Comparison of ENCODE assay signal across 10 cellular contexts in the genomic region with DNA sequence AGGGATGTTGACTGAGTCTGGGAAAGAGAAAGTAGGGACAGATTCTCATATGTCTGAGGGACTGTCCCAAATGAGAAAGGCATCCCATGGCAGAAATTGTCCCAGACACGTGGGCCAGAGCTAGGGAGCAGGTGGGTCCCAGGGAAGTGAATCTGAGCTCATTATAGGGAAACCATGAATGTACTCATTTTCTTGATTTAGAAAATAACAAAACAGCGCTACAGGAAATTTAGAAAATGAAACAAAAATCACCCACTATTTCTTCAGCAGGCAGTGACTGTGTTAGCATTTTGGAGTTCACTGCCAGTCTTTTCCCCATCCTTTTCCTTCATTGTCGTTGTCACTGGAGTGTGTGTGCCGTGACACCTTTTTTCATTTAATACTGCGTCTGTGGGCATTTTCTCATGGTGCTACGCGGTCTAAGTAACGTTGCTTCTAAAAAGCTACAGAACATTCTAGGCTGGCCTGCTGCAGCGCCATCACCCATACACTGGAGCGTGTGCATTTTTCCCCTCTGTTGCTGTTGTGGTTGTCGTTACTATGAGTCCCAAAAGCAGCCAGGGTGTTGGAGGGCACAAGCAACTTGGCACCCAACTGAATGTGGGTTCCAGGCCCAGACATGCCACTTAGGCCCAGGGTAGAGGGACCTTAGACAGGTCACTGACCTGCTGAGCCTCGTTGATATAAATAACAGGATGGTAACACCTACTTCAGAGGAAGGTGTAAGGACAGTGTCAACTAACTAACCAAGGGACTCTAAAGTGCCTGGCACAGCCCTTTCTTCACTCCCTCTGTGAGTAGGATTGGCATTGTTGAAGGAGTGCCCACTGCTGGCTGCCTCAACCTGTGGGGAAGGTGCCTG. TPM values are rescaled to one million over a fixed set of nuclear protein-coding genes. Genes with fewer than 3 reads are reported as not detected.
DNase-seq lines count a peak whose midpoint lies in the region; ATAC-seq and TF ChIP-seq lines count a peak whose summit lies in the region.
"Had no signal": no experiment of that assay in that cellular context is flagged by ENCODE, and none has a peak within 500 bp of the region (broad histone marks: within the 10 kb centered on the region; RNA-seq: fewer than 3 reads in every experiment).

No MANE protein-coding gene starts in this region.

- H3K9ac ChIP-seq in OCI-LY3 (ENCODE audit: low read length) = peak overlapping the region; percentile 100
- no peak overlapping the region; the same call in 1 of the 2 replicates for H3K9ac ChIP-seq in GM23248

- H3K4me2 ChIP-seq in OCI-LY3 (ENCODE audit: low read length) (peak overlapping the region; percentile 100), GM23248 (ENCODE audit: unreplicated experiment) (no peak overlapping the region)

- peak overlapping the region; percentile 80 to 82 for H3K4me3 Mint-ChIP-seq in effector memory CD8-positive, alpha-beta T cell
- peak overlapping the region; percentile 14 for H3K4me3 Mint-ChIP-seq in progenitor cell of endocrine pancreas (ENCODE audit: low read depth)

- no peaks in the 10 kb centered on the region for H3K9me3 Mint-ChIP-seq in effector memory CD8-positive, alpha-beta T cell
- no peaks in the 10 kb centered on the region for H3K9me3 Mint-ChIP-seq in progenitor cell of endocrine pancreas (ENCODE audit: low read depth)

- H3K79me2 ChIP-seq in OCI-LY3 (ENCODE audit: low read length) (peaks cover 99% of the 10 kb centered on the region), GM23248 (ENCODE audit: insufficient read depth) (peaks cover 78% of the 10 kb centered on the region)

- peak; percentile 2 for ATAC-seq in effector memory CD8-positive, alpha-beta T cell (replicated peaks)

- no peaks in the 10 kb centered on the region; the same call in 1 of the 2 replicates for H3K9me3 ChIP-seq in OCI-LY3 (ENCODE audit: insufficient read depth, low read length)
- no peaks in the 10 kb centered on the region for H3K9me3 ChIP-seq in GM23248 (ENCODE audit: low read depth)

- H3K9me2 ChIP-seq in GM23248 (ENCODE audit: insufficient read depth) = no peaks in the 10 kb centered on the region

- H3K27me3 ChIP-seq in GM06990 (replicated peaks; ENCODE audit: control insufficient read depth, insufficient read depth, low read length) (no peaks in the 10 kb centered on the region), OCI-LY3 (ENCODE audit: low read depth, low read length) (no peaks in the 10 kb centered on the region), GM23248 (replicated peaks; ENCODE audit: insufficient read depth) (no peaks in the 10 kb centered on the region)

- H3K36me3 ChIP-seq in GM06990 (ENCODE audit: control insufficient read depth, insufficient read depth, low read length) = peaks cover 14% of the 10 kb centered on the region
- peaks cover 58% of the 10 kb centered on the region for H3K36me3 ChIP-seq in OCI-LY3 (replicated peaks; ENCODE audit: low read depth, low read length)
- no peaks in the 10 kb centered on the region for H3K36me3 ChIP-seq in GM23248 (ENCODE audit: low read depth)

- H3K4me1 Mint-ChIP-seq in effector memory CD8-positive, alpha-beta T cell (ENCODE audit: low read depth in 2 of 2) = peaks cover 75 to 83% of the 10 kb centered on the region in 2 donors
- peaks cover 32% of the 10 kb centered on the region for H3K4me1 Mint-ChIP-seq in progenitor cell of endocrine pancreas (ENCODE audit: low read depth)

- H4K20me1 ChIP-seq in OCI-LY3 (ENCODE audit: insufficient read depth, low read length) = no peaks in the 10 kb centered on the region
- no peaks in the 10 kb centered on the region; the same call in 1 of the 2 replicates for H4K20me1 ChIP-seq in GM23248 (ENCODE audit: insufficient read depth)

- H3K4me3 ChIP-seq in GM06990 (replicated peaks; ENCODE audit: low read depth, low read length) (peak overlapping the region; percentile 98), OCI-LY3 (ENCODE audit: low read length) (peak overlapping the region; percentile 93), GM23248 (no peak overlapping the region)

- 79 to 87% methylated on average over 12 of the region's 12 CpGs for WGBS in GM23248 (ENCODE audit: low coverage in 1 of 2, low lambda C conversion rate in 2 of 2, missing lambda C conversion rate in 2 of 2), 2 experiments

- H2AFZ ChIP-seq in OCI-LY3 (ENCODE audit: low read depth, low read length) (no peak overlapping the region), GM23248 (no peak overlapping the region)

- peak overlapping the region; percentile 82 to 90 for H3K27ac Mint-ChIP-seq in effector memory CD8-positive, alpha-beta T cell
- H3K27ac Mint-ChIP-seq in progenitor cell of endocrine pancreas = no peak overlapping the region

- in situ Hi-C loops in GM23248 (cut with MboI) = no loop called here

- H3K36me3 Mint-ChIP-seq in effector memory CD8-positive, alpha-beta T cell (ENCODE audit: insufficient read depth) = peaks cover 87% of the 10 kb centered on the region
- H3K36me3 Mint-ChIP-seq in progenitor cell of endocrine pancreas (ENCODE audit: insufficient read depth) = no peaks in the 10 kb centered on the region

- DNase-seq in GM06990 (ENCODE audit: extremely low read depth, insufficient read length) (no peak), progenitor cell of endocrine pancreas (ENCODE audit: low spot score, unreplicated experiment) (no peak), GM23248 (no peak), DMS153 (lab: John Stamatoyannopoulos, UW) (no peak), AG08396 (ENCODE audit: low spot score) (no peak), COLO829 (ENCODE audit: low spot score) (no peak)
- no peak for DNase-seq in effector memory CD8-positive, alpha-beta T cell
- DNase-seq: NCI-H1105 treated with DMSO at 0.1 percent for 48 hours had no signal

- H3K4me1 ChIP-seq in OCI-LY3 (ENCODE audit: low read length) = peaks cover 79% of the 10 kb centered on the region
- H3K4me1 ChIP-seq in GM23248 (ENCODE audit: insufficient read depth) = peaks cover 33% of the 10 kb centered on the region

- H3K27ac ChIP-seq in OCI-LY3 (ENCODE audit: low read length) = peak overlapping the region; percentile 97
- no peak overlapping the region for H3K27ac ChIP-seq in GM23248

- TF ChIP-seq CTCF in GM06990 (IDR thresholded peaks at IDR 0.05; ENCODE audit: insufficient read depth, low read length, poor library complexity, severe bottlenecking) (peak; percentile 6), OCI-LY3 (IDR thresholded peaks at IDR 0.05; ENCODE audit: low read depth, low read length) (no peak; the same call in 1 of the 2 replicates), progenitor cell of endocrine pancreas (IDR thresholded peaks at IDR 0.05; ENCODE audit: unreplicated experiment) (no peak)

- no peaks in the 10 kb centered on the region for H3K27me3 Mint-ChIP-seq in effector memory CD8-positive, alpha-beta T cell
- H3K27me3 Mint-ChIP-seq in progenitor cell of endocrine pancreas = peaks cover 10% of the 10 kb centered on the region

- H3F3A ChIP-seq in GM23248 (ENCODE audit: insufficient read depth) = no peaks in the 10 kb centered on the region

RNA-seq across cellular contexts. Expression of a gene that starts 3.2 kb away (rescaled TPM):
- 70.9 and 72.4 TPM in 2 replicates for total RNA-seq in progenitor cell of endocrine pancreas
- total RNA-seq in GM23248 (2014; rRNA removed; shearing (Covaris generic)) = 18.0 and 21.0 TPM in 2 replicates
- 11.0 and 12.0 TPM in 2 replicates for polyA plus RNA-seq in GM23248 (2016; fragmentation: Nextera tagmentation; extraction: Ambion mirVana)

RNA-seq across cellular contexts. Expression of a gene that starts 27.6 kb away (rescaled TPM):
- not detected in 2 replicates for total RNA-seq in progenitor cell of endocrine pancreas
- not detected in 2 replicates for total RNA-seq in GM23248 (2014; rRNA removed; shearing (Covaris generic))
- polyA plus RNA-seq in GM23248 (2016; fragmentation: Nextera tagmentation; extraction: Ambion mirVana) = not detected in 2 replicates
- total RNA-seq: kidney had no signal

RNA-seq across cellular contexts. Expression of a gene that starts 36.4 kb away (rescaled TPM):
- not detected in 2 replicates for total RNA-seq in progenitor cell of endocrine pancreas
- total RNA-seq in GM23248 (2014; rRNA removed; shearing (Covaris generic)) = not detected in 2 replicates
- polyA plus RNA-seq in GM23248 (2016; fragmentation: Nextera tagmentation; extraction: Ambion mirVana) = not detected in 2 replicates
- total RNA-seq: kidney had no signal

RNA-seq across cellular contexts. Expression of a gene that starts 41.3 kb away (rescaled TPM):
- not detected in 2 replicates for total RNA-seq in progenitor cell of endocrine pancreas
- total RNA-seq in GM23248 (2014; rRNA removed; shearing (Covaris generic)) = not detected in 2 replicates
- polyA plus RNA-seq in GM23248 (2016; fragmentation: Nextera tagmentation; extraction: Ambion mirVana) = not detected in 2 replicates
- total RNA-seq: kidney had no signal

RNA-seq across cellular contexts. Expression of a gene that starts 57.9 kb away (rescaled TPM):
- 37.3 and 39.8 TPM in 2 replicates for total RNA-seq in progenitor cell of endocrine pancreas
- total RNA-seq in GM23248 (2014; rRNA removed; shearing (Covaris generic)) = 29.1 and 30.3 TPM in 2 replicates
- 14.0 and 14.6 TPM in 2 replicates for polyA plus RNA-seq in GM23248 (2016; fragmentation: Nextera tagmentation; extraction: Ambion mirVana)
